ENCODE assay signal across 25 cellular contexts in genomic region chr20:63007472-63007721, GRCh38. TPM values are rescaled to one million over a fixed set of nuclear protein-coding genes. Genes with fewer than 3 reads are reported as not detected.
DNase-seq lines count a peak whose midpoint lies in the region; ATAC-seq, FAIRE-seq and TF ChIP-seq lines count a peak whose summit lies in the region.
"Had no signal": no experiment of that assay in that cellular context is flagged by ENCODE, and none has a peak within 500 bp of the region (broad histone marks: within the 10 kb centered on the region; RNA-seq: fewer than 3 reads in every experiment).

No MANE protein-coding gene starts in this region.

- no peak overlapping the region for H3K4me2 ChIP-seq in endothelial cell of umbilical vein (ENCODE audit: insufficient read depth, low read length)
- peak overlapping the region; percentile 80 for H3K4me2 ChIP-seq in smooth muscle cell

- intact Hi-C loops in endothelial cell of umbilical vein (cut with micrococcal nuclease), result no loop called here

- H3K4me1 Mint-ChIP-seq in activated T-cell treated with anti-CD3 and anti-CD28 coated beads, Interleukin-2, amount 50 U/mL, for 24 hours (ENCODE audit: low read depth), result peaks cover 34% of the 10 kb centered on the region
- peaks cover 23% of the 10 kb centered on the region for H3K4me1 Mint-ChIP-seq in activated T-cell treated with anti-CD3 and anti-CD28 coated beads, Interleukin-2, amount 50 U/mL, for 72 hours (ENCODE audit: low read depth)
- peaks cover 9 to 15% (median 10%) of the 10 kb centered on the region in 3 donors for H3K4me1 Mint-ChIP-seq in IgD-negative memory B cell

- TF ChIP-seq POLR2A in endothelial cell of umbilical vein (IDR thresholded peaks at IDR 0.05; ENCODE audit: low read depth, low read length), result no peak

- no peaks in the 10 kb centered on the region for H3K36me3 Mint-ChIP-seq in activated T-cell treated with anti-CD3 and anti-CD28 coated beads, Interleukin-2, amount 50 U/mL, for 24 hours (ENCODE audit: low read depth)
- no peaks in the 10 kb centered on the region for H3K36me3 Mint-ChIP-seq in activated T-cell treated with anti-CD3 and anti-CD28 coated beads, Interleukin-2, amount 50 U/mL, for 72 hours (ENCODE audit: insufficient read depth in 2 of 2)
- H3K36me3 Mint-ChIP-seq in IgD-negative memory B cell, result no peaks in the 10 kb centered on the region
- H3K36me3 Mint-ChIP-seq: type B pancreatic cell had no signal

- CTCF ChIA-PET in endothelial cell of umbilical vein (lab: Charles Lee), result no interaction called here

- peaks cover under 1% of the 10 kb centered on the region for H3K9me3 Mint-ChIP-seq in activated T-cell treated with anti-CD3 and anti-CD28 coated beads, Interleukin-2, amount 50 U/mL, for 24 hours
- no peaks in the 10 kb centered on the region for H3K9me3 Mint-ChIP-seq in activated T-cell treated with anti-CD3 and anti-CD28 coated beads, Interleukin-2, amount 50 U/mL, for 72 hours
- peaks cover 0 to 8% (median under 1%) of the 10 kb centered on the region in 3 donors for H3K9me3 Mint-ChIP-seq in IgD-negative memory B cell
- H3K9me3 Mint-ChIP-seq: type B pancreatic cell had no signal

- H2AFZ ChIP-seq in endothelial cell of umbilical vein (ENCODE audit: low read depth, low read length), result no peak overlapping the region
- H2AFZ ChIP-seq in smooth muscle cell (ENCODE audit: low read depth), result no peak overlapping the region
- H2AFZ ChIP-seq: GM23248 had no signal

- POLR2A ChIA-PET in endothelial cell of umbilical vein (lab: Charles Lee), result no interaction called here

- BruUV-seq in endothelial cell of umbilical vein (replicated peaks; lab: Mats Ljungman, UMichigan), result no TSS peak

- H3F3A ChIP-seq in smooth muscle cell (ENCODE audit: low read depth), result no peaks in the 10 kb centered on the region

- H3K9me3 ChIP-seq in endothelial cell of umbilical vein (replicated peaks; ENCODE audit: control insufficient read depth, insufficient read depth, low read length) (no peaks in the 10 kb centered on the region), smooth muscle cell (replicated peaks; ENCODE audit: low read depth) (no peaks in the 10 kb centered on the region)
- H3K9me3 ChIP-seq: adrenal gland, colonic mucosa, neutrophil, prostate gland, sigmoid colon had no signal

- H3K27ac ChIP-seq in endothelial cell of umbilical vein (ENCODE audit: insufficient read depth, low read depth, low read length) (no peak overlapping the region), smooth muscle cell (ENCODE audit: low read depth) (no peak overlapping the region)
- H3K27ac ChIP-seq: adrenal gland, brain microvascular endothelial cell, colonic mucosa, GM23248, neutrophil, prostate gland, RWPE1, sigmoid colon had no signal

- ATAC-seq in activated T-cell treated with anti-CD3 and anti-CD28 coated beads, Interleukin-2, amount 50 U/mL, for 72 hours (replicated peaks in 1 of 2), result no peak
- no peak for ATAC-seq in HG03175 (IDR thresholded peaks at IDR 0.05; ENCODE audit: unreplicated experiment)

- H3K79me2 ChIP-seq in endothelial cell of umbilical vein (ENCODE audit: control insufficient read depth, insufficient read depth, low read length) (no peaks in the 10 kb centered on the region), smooth muscle cell (ENCODE audit: low read depth) (no peaks in the 10 kb centered on the region)

- H3K4me3 Mint-ChIP-seq in activated T-cell treated with anti-CD3 and anti-CD28 coated beads, Interleukin-2, amount 50 U/mL, for 24 hours, result no peak overlapping the region
- H3K4me3 Mint-ChIP-seq in activated T-cell treated with anti-CD3 and anti-CD28 coated beads, Interleukin-2, amount 50 U/mL, for 72 hours, result peak overlapping the region in 1 of 2 donors; percentile 24
- no peak overlapping the region for H3K4me3 Mint-ChIP-seq in IgD-negative memory B cell
- H3K4me3 Mint-ChIP-seq: type B pancreatic cell had no signal

- no peak overlapping the region for H3K9ac ChIP-seq in endothelial cell of umbilical vein (replicated peaks; ENCODE audit: extremely low read depth, insufficient read depth, low read length)
- H3K9ac ChIP-seq in smooth muscle cell (ENCODE audit: low read depth), result no peak overlapping the region
- H3K9ac ChIP-seq: GM23248 had no signal

- TF ChIP-seq CTCF in endothelial cell of umbilical vein (IDR thresholded peaks at IDR 0.05; ENCODE audit: extremely low read depth in 1 of 2, insufficient read depth in 1 of 2, low read depth in 1 of 2, low read length in 2 of 2), result no peak
- TF ChIP-seq CTCF in smooth muscle cell (IDR thresholded peaks at IDR 0.05; ENCODE audit: borderline replicate concordance, insufficient read depth, poor library complexity, severe bottlenecking), result no peak

- H3K4me3 ChIP-seq in endothelial cell of umbilical vein (replicated peaks in 1 of 3; ENCODE audit: insufficient read depth in 1 of 3, low read depth in 1 of 3, low read length in 3 of 3) (no peak overlapping the region), smooth muscle cell (no peak overlapping the region)
- H3K4me3 ChIP-seq: adrenal gland, colonic mucosa, GM23248 had no signal

- H3K27me3 Mint-ChIP-seq in activated T-cell treated with anti-CD3 and anti-CD28 coated beads, Interleukin-2, amount 50 U/mL, for 24 hours, result peaks cover 67% of the 10 kb centered on the region
- peaks cover 66% of the 10 kb centered on the region for H3K27me3 Mint-ChIP-seq in activated T-cell treated with anti-CD3 and anti-CD28 coated beads, Interleukin-2, amount 50 U/mL, for 72 hours (ENCODE audit: low read depth)
- peaks cover 50% of the 10 kb centered on the region for H3K27me3 Mint-ChIP-seq in IgD-negative memory B cell

- DNase-seq in activated T-cell treated with anti-CD3 and anti-CD28 coated beads, Interleukin-2, amount 50 U/mL, for 24 hours, result peak; percentile 37
- no peak for DNase-seq in activated T-cell treated with anti-CD3 and anti-CD28 coated beads, Interleukin-2, amount 50 U/mL, for 72 hours
- DNase-seq in endothelial cell of umbilical vein (ENCODE audit: low read depth, low spot score) (no peak), smooth muscle cell (lab: John Stamatoyannopoulos, UW; ENCODE audit: unreplicated experiment) (no peak), NCI-H446 (lab: John Stamatoyannopoulos, UW) (no peak), OCI-M1 (lab: John Stamatoyannopoulos, UW) (no peak)
- DNase-seq: 8988T; activated CD4-positive, alpha-beta T cell treated with anti-CD3 and anti-CD28 coated beads, Interleukin-2, amount 50 U/mL, for 1 hour; adrenal gland; brain microvascular endothelial cell; colonic mucosa; GDM1; GM23248; Kasumi-1; mammary epithelial cell; sigmoid colon had no signal

- no peaks in the 10 kb centered on the region for H3K36me3 ChIP-seq in endothelial cell of umbilical vein (ENCODE audit: control insufficient read depth in 2 of 2, extremely low read depth in 1 of 2, insufficient read depth in 2 of 2, low read length in 2 of 2)
- no peaks in the 10 kb centered on the region for H3K36me3 ChIP-seq in smooth muscle cell (ENCODE audit: low read depth)
- H3K36me3 ChIP-seq: adrenal gland, brain microvascular endothelial cell, colonic mucosa, neutrophil, prostate gland, sigmoid colon had no signal

- H4K20me1 ChIP-seq in endothelial cell of umbilical vein (replicated peaks; ENCODE audit: control insufficient read depth, extremely low read depth, insufficient read depth, low read length) (no peaks in the 10 kb centered on the region), smooth muscle cell (ENCODE audit: low read depth) (no peaks in the 10 kb centered on the region)

- dilution Hi-C loops in endothelial cell of umbilical vein (cut with MboI; ENCODE audit: extremely low pct_ligation_motif_present, low sequenced_read_pairs), result no loop called here

- H3K27ac Mint-ChIP-seq in activated T-cell treated with anti-CD3 and anti-CD28 coated beads, Interleukin-2, amount 50 U/mL, for 24 hours, result no peak overlapping the region
- no peak overlapping the region for H3K27ac Mint-ChIP-seq in activated T-cell treated with anti-CD3 and anti-CD28 coated beads, Interleukin-2, amount 50 U/mL, for 72 hours
- peak overlapping the region in 2 of 3 donors; percentile 19 to 65 for H3K27ac Mint-ChIP-seq in IgD-negative memory B cell
- H3K27ac Mint-ChIP-seq: type B pancreatic cell had no signal

- H3K4me1 ChIP-seq in endothelial cell of umbilical vein (ENCODE audit: control insufficient read depth, extremely low read depth, insufficient read depth, low read length) (no peaks in the 10 kb centered on the region), smooth muscle cell (ENCODE audit: low read depth) (no peaks in the 10 kb centered on the region)
- H3K4me1 ChIP-seq: colonic mucosa had no signal

- WGBS in smooth muscle cell (ENCODE audit: low lambda C conversion rate), result 7% methylated on average over 8 of the region's 15 CpGs

- no peak for FAIRE-seq in endothelial cell of umbilical vein (lab: Jason Lieb, UNC)

- H3K9me1 ChIP-seq in endothelial cell of umbilical vein (replicated peaks; ENCODE audit: control insufficient read depth, extremely low read depth, insufficient read depth, low read length), result no peaks in the 10 kb centered on the region

- H3K27me3 ChIP-seq in endothelial cell of umbilical vein (ENCODE audit: control insufficient read depth in 2 of 2, insufficient read depth in 2 of 2, low read length in 2 of 2) (peaks cover 61 to 79% of the 10 kb centered on the region in 2 experiments), smooth muscle cell (ENCODE audit: low read depth) (peaks cover 80% of the 10 kb centered on the region)

RNA-seq across cellular contexts. Expression of gene BHLHE23, which starts 0.6 kb away (rescaled TPM):
- total RNA-seq in activated T-cell treated with anti-CD3 and anti-CD28 coated beads, Interleukin-2, amount 50 U/mL, for 72 hours, result not detected
- polyA plus RNA-seq in IgD-negative memory B cell (not detected), endothelial cell of umbilical vein (not detected in 2 replicates), smooth muscle cell (not detected in 2 replicates)
- total RNA-seq in endothelial cell of umbilical vein (not detected in 2 replicates), smooth muscle cell (not detected in 2 replicates)
- not detected in 2 replicates for polyA plus RNA-seq in endothelial cell of umbilical vein (2011; cell fraction: cytosol; rRNA removed)
- polyA plus RNA-seq in endothelial cell of umbilical vein (2011; cell fraction: nucleus; rRNA removed), result not detected in 2 replicates
- not detected in 2 replicates for polyA plus RNA-seq in endothelial cell of umbilical vein (2012)
- polyA minus RNA-seq in endothelial cell of umbilical vein, result not detected in 2 replicates
- not detected for polyA minus RNA-seq in endothelial cell of umbilical vein (2011; cell fraction: cytosol; rRNA and poly(A)+ RNA removed)
- polyA minus RNA-seq in endothelial cell of umbilical vein (2011; cell fraction: nucleus; rRNA and poly(A)+ RNA removed), result not detected in 2 replicates
- total RNA-seq: adrenal gland, colonic mucosa, fibroblast of lung, glomerular endothelial cell, GM23248, HT-29, mammary epithelial cell, sigmoid colon had no signal
- polyA plus RNA-seq: adrenal gland, fibroblast of lung, GM23248, mammary epithelial cell, sigmoid colon had no signal

RNA-seq across cellular contexts. Expression of gene SLC17A9, which starts 54.9 kb away (rescaled TPM):
- total RNA-seq in activated T-cell treated with anti-CD3 and anti-CD28 coated beads, Interleukin-2, amount 50 U/mL, for 72 hours, result 10 to 100 TPM; 10.2 to 11.8 TPM
- 4.1 TPM for polyA plus RNA-seq in IgD-negative memory B cell
- 44.5 and 49.4 TPM in 2 replicates for total RNA-seq in endothelial cell of umbilical vein
- polyA plus RNA-seq in endothelial cell of umbilical vein, result 38.2 and 48.3 TPM in 2 replicates
- 9.6 and 15.4 TPM in 2 replicates for polyA plus RNA-seq in endothelial cell of umbilical vein (2011; cell fraction: cytosol; rRNA removed)
- polyA plus RNA-seq in endothelial cell of umbilical vein (2011; cell fraction: nucleus; rRNA removed), result 182 and 237 TPM in 2 replicates
- 22.2 and 38.9 TPM in 2 replicates for polyA plus RNA-seq in endothelial cell of umbilical vein (2012)
- polyA minus RNA-seq in endothelial cell of umbilical vein, result 10.8 and 19.6 TPM in 2 replicates
- not detected for polyA minus RNA-seq in endothelial cell of umbilical vein (2011; cell fraction: cytosol; rRNA and poly(A)+ RNA removed)
- 26.9 and 30.8 TPM in 2 replicates for polyA minus RNA-seq in endothelial cell of umbilical vein (2011; cell fraction: nucleus; rRNA and poly(A)+ RNA removed)
- total RNA-seq in smooth muscle cell, result 32.4 and 32.5 TPM in 2 replicates
- 92.5 and 96.7 TPM in 2 replicates for polyA plus RNA-seq in smooth muscle cell

Comparison
In these comparisons a context has a peak if more than half of its experiments do, and no peak if none do; other contexts are left out.
1. H3K27ac Mint-ChIP-seq: peak in IgD-negative memory B cell (2 of 3); none in activated T-cell treated with anti-CD3 and anti-CD28 coated beads, Interleukin-2, amount 50 U/mL, for 24 hours (single experiment) and activated T-cell treated with anti-CD3 and anti-CD28 coated beads, Interleukin-2, amount 50 U/mL, for 72 hours (single experiment).